1 cellular context compared by ENCODE assay signal in the genomic region with DNA sequence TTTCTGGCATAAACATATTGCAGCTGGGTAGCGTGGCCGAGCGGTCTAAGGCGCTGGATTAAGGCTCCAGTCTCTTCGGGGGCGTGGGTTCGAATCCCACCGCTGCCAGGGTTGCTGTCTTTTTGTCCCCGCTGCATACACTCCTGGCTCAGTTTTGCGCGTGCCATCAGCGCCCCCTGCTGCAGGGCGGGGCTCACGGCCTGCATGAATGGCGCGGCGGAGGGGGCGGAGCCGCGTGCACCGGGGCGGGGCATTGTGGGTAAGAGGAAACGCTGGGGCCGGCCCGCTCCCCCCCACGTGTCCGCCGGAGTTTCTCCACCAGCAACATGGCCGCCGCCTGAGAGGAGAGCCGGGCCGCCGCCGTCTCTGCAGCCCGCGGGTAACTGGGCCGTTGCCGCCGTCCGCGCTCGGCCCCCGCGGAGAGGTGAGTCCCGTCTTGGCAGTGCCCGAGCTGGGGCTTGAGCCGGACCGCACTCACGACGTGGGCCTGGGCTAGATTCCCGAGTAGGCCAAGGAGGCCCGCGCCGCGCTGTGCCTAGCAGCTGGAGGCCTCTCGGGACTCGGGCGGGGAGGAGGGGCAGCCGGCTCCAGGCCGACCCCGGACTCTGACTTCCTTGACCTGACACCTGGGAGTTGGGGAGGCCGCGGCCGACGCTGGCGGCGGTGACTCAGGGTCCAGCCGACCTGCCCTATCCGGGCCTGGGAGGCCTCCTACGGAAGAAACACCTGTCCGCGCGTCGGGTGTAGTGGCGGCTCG.
A peak's percentile ranks its signal among the peaks of the same experiment; 100 is the strongest.
TF ChIP-seq lines count a peak whose summit lies in the region.

A gene with protein sequence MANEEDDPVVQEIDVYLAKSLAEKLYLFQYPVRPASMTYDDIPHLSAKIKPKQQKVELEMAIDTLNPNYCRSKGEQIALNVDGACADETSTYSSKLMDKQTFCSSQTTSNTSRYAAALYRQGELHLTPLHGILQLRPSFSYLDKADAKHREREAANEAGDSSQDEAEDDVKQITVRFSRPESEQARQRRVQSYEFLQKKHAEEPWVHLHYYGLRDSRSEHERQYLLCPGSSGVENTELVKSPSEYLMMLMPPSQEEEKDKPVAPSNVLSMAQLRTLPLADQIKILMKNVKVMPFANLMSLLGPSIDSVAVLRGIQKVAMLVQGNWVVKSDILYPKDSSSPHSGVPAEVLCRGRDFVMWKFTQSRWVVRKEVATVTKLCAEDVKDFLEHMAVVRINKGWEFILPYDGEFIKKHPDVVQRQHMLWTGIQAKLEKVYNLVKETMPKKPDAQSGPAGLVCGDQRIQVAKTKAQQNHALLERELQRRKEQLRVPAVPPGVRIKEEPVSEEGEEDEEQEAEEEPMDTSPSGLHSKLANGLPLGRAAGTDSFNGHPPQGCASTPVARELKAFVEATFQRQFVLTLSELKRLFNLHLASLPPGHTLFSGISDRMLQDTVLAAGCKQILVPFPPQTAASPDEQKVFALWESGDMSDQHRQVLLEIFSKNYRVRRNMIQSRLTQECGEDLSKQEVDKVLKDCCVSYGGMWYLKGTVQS (plus strand): TSS at position 296 of the 757 bp plus-strand sequence. CDS start 5,560 bp downstream, outside the sequence.

TF ChIP-seq in K562, 482 proteins besides CTCF, POLR2A, EP300 and RAD21 (continued from another document and continues in another):
- TF ChIP-seq, protein P1, sequence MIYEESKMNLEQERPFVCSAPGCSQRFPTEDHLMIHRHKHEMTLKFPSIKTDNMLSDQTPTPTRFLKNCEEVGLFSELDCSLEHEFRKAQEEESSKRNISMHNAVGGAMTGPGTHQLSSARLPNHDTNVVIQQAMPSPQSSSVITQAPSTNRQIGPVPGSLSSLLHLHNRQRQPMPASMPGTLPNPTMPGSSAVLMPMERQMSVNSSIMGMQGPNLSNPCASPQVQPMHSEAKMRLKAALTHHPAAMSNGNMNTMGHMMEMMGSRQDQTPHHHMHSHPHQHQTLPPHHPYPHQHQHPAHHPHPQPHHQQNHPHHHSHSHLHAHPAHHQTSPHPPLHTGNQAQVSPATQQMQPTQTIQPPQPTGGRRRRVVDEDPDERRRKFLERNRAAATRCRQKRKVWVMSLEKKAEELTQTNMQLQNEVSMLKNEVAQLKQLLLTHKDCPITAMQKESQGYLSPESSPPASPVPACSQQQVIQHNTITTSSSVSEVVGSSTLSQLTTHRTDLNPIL (CRISPR knock-in tag; IDR thresholded peaks at IDR 0.05), result no peak
- TF ChIP-seq ZNF253 (CRISPR knock-in tag; conservative IDR thresholded peaks at IDR 0.05), result no peak
- TF ChIP-seq, protein P2, sequence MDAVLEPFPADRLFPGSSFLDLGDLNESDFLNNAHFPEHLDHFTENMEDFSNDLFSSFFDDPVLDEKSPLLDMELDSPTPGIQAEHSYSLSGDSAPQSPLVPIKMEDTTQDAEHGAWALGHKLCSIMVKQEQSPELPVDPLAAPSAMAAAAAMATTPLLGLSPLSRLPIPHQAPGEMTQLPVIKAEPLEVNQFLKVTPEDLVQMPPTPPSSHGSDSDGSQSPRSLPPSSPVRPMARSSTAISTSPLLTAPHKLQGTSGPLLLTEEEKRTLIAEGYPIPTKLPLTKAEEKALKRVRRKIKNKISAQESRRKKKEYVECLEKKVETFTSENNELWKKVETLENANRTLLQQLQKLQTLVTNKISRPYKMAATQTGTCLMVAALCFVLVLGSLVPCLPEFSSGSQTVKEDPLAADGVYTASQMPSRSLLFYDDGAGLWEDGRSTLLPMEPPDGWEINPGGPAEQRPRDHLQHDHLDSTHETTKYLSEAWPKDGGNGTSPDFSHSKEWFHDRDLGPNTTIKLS (IDR thresholded peaks at IDR 0.05; ENCODE audit: borderline replicate concordance, low read depth), result peak; percentile 60; the same call in 1 of the 2 replicates
- peak; percentile 97 for TF ChIP-seq RBM22 (IDR thresholded peaks at IDR 0.05; ENCODE audit: low read depth, low read length, poor library complexity, severe bottlenecking)
- no peak for TF ChIP-seq HNRNPK (IDR thresholded peaks at IDR 0.05; ENCODE audit: low read depth, low read length, poor library complexity, severe bottlenecking)
- no peak for TF ChIP-seq ZNF184 (CRISPR knock-in tag; IDR thresholded peaks at IDR 0.05)
- 0 out of 2 replicates have a peak, but pooled peaks have one; percentile 14 for TF ChIP-seq HDAC2 (IDR thresholded peaks at IDR 0.05)
- TF ChIP-seq FOXA1 (IDR thresholded peaks at IDR 0.05; ENCODE audit: borderline replicate concordance), result no peak
- 0 out of 2 replicates have a peak, but pooled peaks have one; percentile 9 for TF ChIP-seq ELF4 (CRISPR knock-in tag; IDR thresholded peaks at IDR 0.05)
- TF ChIP-seq, protein P3, sequence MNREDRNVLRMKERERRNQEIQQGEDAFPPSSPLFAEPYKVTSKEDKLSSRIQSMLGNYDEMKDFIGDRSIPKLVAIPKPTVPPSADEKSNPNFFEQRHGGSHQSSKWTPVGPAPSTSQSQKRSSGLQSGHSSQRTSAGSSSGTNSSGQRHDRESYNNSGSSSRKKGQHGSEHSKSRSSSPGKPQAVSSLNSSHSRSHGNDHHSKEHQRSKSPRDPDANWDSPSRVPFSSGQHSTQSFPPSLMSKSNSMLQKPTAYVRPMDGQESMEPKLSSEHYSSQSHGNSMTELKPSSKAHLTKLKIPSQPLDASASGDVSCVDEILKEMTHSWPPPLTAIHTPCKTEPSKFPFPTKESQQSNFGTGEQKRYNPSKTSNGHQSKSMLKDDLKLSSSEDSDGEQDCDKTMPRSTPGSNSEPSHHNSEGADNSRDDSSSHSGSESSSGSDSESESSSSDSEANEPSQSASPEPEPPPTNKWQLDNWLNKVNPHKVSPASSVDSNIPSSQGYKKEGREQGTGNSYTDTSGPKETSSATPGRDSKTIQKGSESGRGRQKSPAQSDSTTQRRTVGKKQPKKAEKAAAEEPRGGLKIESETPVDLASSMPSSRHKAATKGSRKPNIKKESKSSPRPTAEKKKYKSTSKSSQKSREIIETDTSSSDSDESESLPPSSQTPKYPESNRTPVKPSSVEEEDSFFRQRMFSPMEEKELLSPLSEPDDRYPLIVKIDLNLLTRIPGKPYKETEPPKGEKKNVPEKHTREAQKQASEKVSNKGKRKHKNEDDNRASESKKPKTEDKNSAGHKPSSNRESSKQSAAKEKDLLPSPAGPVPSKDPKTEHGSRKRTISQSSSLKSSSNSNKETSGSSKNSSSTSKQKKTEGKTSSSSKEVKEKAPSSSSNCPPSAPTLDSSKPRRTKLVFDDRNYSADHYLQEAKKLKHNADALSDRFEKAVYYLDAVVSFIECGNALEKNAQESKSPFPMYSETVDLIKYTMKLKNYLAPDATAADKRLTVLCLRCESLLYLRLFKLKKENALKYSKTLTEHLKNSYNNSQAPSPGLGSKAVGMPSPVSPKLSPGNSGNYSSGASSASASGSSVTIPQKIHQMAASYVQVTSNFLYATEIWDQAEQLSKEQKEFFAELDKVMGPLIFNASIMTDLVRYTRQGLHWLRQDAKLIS (CRISPR knock-in tag; IDR thresholded peaks at IDR 0.05), result peak; percentile 94
- TF ChIP-seq ZNF124 (CRISPR knock-in tag; IDR thresholded peaks at IDR 0.05), result 0 out of 2 replicates have a peak, but pooled peaks have one; percentile 56
- peak; percentile 88 for TF ChIP-seq NFIC (IDR thresholded peaks at IDR 0.05)
- no peak for TF ChIP-seq ZNF76 (CRISPR knock-in tag; IDR thresholded peaks at IDR 0.05; ENCODE audit: borderline replicate concordance)
- TF ChIP-seq, protein P4, sequence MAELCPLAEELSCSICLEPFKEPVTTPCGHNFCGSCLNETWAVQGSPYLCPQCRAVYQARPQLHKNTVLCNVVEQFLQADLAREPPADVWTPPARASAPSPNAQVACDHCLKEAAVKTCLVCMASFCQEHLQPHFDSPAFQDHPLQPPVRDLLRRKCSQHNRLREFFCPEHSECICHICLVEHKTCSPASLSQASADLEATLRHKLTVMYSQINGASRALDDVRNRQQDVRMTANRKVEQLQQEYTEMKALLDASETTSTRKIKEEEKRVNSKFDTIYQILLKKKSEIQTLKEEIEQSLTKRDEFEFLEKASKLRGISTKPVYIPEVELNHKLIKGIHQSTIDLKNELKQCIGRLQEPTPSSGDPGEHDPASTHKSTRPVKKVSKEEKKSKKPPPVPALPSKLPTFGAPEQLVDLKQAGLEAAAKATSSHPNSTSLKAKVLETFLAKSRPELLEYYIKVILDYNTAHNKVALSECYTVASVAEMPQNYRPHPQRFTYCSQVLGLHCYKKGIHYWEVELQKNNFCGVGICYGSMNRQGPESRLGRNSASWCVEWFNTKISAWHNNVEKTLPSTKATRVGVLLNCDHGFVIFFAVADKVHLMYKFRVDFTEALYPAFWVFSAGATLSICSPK (IDR thresholded peaks at IDR 0.05; ENCODE audit: borderline replicate concordance), result no peak
- peak; percentile 81 for TF ChIP-seq JUND (IDR thresholded peaks at IDR 0.05; ENCODE audit: borderline replicate concordance, low read depth, low read length)
- peak; percentile 48; the same call in 1 of the 3 replicates for TF ChIP-seq JUND (tag; IDR thresholded peaks at IDR 0.05; ENCODE audit: borderline replicate concordance, low read depth, low read length)
- TF ChIP-seq, protein P5, sequence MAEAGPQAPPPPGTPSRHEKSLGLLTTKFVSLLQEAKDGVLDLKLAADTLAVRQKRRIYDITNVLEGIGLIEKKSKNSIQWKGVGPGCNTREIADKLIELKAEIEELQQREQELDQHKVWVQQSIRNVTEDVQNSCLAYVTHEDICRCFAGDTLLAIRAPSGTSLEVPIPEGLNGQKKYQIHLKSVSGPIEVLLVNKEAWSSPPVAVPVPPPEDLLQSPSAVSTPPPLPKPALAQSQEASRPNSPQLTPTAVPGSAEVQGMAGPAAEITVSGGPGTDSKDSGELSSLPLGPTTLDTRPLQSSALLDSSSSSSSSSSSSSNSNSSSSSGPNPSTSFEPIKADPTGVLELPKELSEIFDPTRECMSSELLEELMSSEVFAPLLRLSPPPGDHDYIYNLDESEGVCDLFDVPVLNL (CRISPR knock-in tag; IDR thresholded peaks at IDR 0.05; ENCODE audit: low read depth), result peak; percentile 49; the same call in 1 of the 2 replicates
- no peak for TF ChIP-seq POU5F1 (IDR thresholded peaks at IDR 0.05; ENCODE audit: borderline replicate concordance, low read depth, low read length, partially characterized antibody)
- TF ChIP-seq MYBL2 (IDR thresholded peaks at IDR 0.05; ENCODE audit: low read depth), result no peak
- no peak for TF ChIP-seq MYBL2 (CRISPR knock-in tag; IDR thresholded peaks at IDR 0.05; ENCODE audit: borderline replicate concordance)
- TF ChIP-seq TRIM24 (IDR thresholded peaks at IDR 0.05), result peak in 1 of 2 experiments; percentile 57; a peak in 2 of 4 replicates
- TF ChIP-seq RAD51 (IDR thresholded peaks at IDR 0.05; ENCODE audit: borderline replicate concordance, low read depth), result peak; percentile 74
- 0 out of 2 replicates have a peak, but pooled peaks have one; percentile 4 for TF ChIP-seq LEF1 (IDR thresholded peaks at IDR 0.05)
- TF ChIP-seq, protein P6, sequence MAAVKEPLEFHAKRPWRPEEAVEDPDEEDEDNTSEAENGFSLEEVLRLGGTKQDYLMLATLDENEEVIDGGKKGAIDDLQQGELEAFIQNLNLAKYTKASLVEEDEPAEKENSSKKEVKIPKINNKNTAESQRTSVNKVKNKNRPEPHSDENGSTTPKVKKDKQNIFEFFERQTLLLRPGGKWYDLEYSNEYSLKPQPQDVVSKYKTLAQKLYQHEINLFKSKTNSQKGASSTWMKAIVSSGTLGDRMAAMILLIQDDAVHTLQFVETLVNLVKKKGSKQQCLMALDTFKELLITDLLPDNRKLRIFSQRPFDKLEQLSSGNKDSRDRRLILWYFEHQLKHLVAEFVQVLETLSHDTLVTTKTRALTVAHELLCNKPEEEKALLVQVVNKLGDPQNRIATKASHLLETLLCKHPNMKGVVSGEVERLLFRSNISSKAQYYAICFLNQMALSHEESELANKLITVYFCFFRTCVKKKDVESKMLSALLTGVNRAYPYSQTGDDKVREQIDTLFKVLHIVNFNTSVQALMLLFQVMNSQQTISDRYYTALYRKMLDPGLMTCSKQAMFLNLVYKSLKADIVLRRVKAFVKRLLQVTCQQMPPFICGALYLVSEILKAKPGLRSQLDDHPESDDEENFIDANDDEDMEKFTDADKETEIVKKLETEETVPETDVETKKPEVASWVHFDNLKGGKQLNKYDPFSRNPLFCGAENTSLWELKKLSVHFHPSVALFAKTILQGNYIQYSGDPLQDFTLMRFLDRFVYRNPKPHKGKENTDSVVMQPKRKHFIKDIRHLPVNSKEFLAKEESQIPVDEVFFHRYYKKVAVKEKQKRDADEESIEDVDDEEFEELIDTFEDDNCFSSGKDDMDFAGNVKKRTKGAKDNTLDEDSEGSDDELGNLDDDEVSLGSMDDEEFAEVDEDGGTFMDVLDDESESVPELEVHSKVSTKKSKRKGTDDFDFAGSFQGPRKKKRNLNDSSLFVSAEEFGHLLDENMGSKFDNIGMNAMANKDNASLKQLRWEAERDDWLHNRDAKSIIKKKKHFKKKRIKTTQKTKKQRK (IDR thresholded peaks at IDR 0.05; ENCODE audit: borderline replicate concordance, low read depth, low read length), result no peak
- TF ChIP-seq TAF9B (IDR thresholded peaks at IDR 0.05; ENCODE audit: partially characterized antibody), result peak; percentile 78
- no peak for TF ChIP-seq CCAR2 (IDR thresholded peaks at IDR 0.05; ENCODE audit: low read depth, low read length)
- peak; percentile 79 to 97 (median 94) for TF ChIP-seq YY1 (IDR thresholded peaks at IDR 0.05; ENCODE audit: borderline replicate concordance in 1 of 3, control insufficient read depth in 1 of 3, extremely low read depth in 1 of 3, insufficient read depth in 3 of 3, insufficient read length in 1 of 3, insufficient replicate concordance in 2 of 3, low read depth in 1 of 3, low read length in 2 of 3)
- TF ChIP-seq, protein P7, sequence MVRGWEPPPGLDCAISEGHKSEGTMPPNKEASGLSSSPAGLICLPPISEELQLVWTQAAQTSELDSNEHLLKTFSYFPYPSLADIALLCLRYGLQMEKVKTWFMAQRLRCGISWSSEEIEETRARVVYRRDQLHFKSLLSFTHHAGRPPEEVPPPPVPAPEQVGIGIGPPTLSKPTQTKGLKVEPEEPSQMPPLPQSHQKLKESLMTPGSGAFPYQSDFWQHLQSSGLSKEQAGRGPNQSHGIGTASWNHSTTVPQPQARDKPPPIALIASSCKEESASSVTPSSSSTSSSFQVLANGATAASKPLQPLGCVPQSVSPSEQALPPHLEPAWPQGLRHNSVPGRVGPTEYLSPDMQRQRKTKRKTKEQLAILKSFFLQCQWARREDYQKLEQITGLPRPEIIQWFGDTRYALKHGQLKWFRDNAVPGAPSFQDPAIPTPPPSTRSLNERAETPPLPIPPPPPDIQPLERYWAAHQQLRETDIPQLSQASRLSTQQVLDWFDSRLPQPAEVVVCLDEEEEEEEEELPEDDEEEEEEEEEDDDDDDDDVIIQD (CRISPR knock-in tag; IDR thresholded peaks at IDR 0.05), result no peak
- TF ChIP-seq ZNF165 (CRISPR knock-in tag; IDR thresholded peaks at IDR 0.05; ENCODE audit: borderline replicate concordance), result no peak
- TF ChIP-seq KDM5B (IDR thresholded peaks at IDR 0.05; ENCODE audit: insufficient replicate concordance, low read depth, low read length), result peak; percentile 24
- peak; percentile 33 for TF ChIP-seq HDAC3 (IDR thresholded peaks at IDR 0.05; ENCODE audit: borderline replicate concordance, partially characterized antibody)
- TF ChIP-seq ZSCAN32 (CRISPR knock-in tag; IDR thresholded peaks at IDR 0.05), result 0 out of 2 replicates have a peak, but pooled peaks have one; percentile 17
- peak; percentile 88; the same call in 1 of the 2 replicates for TF ChIP-seq GATAD2B (IDR thresholded peaks at IDR 0.05; ENCODE audit: borderline replicate concordance)
